ENCODE assay signal across 14 cellular contexts in genomic region chr3:13496879-13497278, GRCh38. TPM values are rescaled to one million over a fixed set of nuclear protein-coding genes. Genes with fewer than 3 reads are reported as not detected.
A peak's percentile ranks its signal among the peaks of the same experiment; 100 is the strongest.
DNase-seq lines count a peak whose midpoint lies in the region; TF ChIP-seq lines count a peak whose summit lies in the region.
"Had no signal": no experiment of that assay in that cellular context is flagged by ENCODE, and none has a peak within 500 bp of the region (broad histone marks: within the 10 kb centered on the region; RNA-seq: fewer than 3 reads in every experiment).

No MANE protein-coding gene starts in this region.

- H3K36me3 ChIP-seq in KMS-11 (ENCODE audit: insufficient read depth), result no peaks in the 10 kb centered on the region
- H3K36me3 ChIP-seq in subcutaneous abdominal adipose tissue (ENCODE audit: control insufficient read depth in 5 of 5, insufficient read depth in 5 of 5, low read length in 5 of 5), result peaks cover 0 to 19% (median 9%) of the 10 kb centered on the region in 5 donors
- no peaks in the 10 kb centered on the region; the same call in 1 of the 2 replicates for H3K36me3 ChIP-seq in H7 (replicated peaks; ENCODE audit: control insufficient read depth, insufficient read depth, low read length)
- H3K36me3 ChIP-seq in MG63, result no peaks in the 10 kb centered on the region
- peaks cover 17% of the 10 kb centered on the region for H3K36me3 ChIP-seq in suprapubic skin
- H3K36me3 ChIP-seq: upper lobe of right lung had no signal

- H3K4me1 ChIP-seq in KMS-11 (ENCODE audit: low read depth, poor library complexity, severe bottlenecking) (peaks cover 20% of the 10 kb centered on the region), subcutaneous abdominal adipose tissue (ENCODE audit: control insufficient read depth in 5 of 5, insufficient read depth in 5 of 5, low read length in 5 of 5) (peaks cover 3 to 28% (median 13%) of the 10 kb centered on the region in 5 donors), suprapubic skin (peaks cover 21% of the 10 kb centered on the region)

- H2AFZ ChIP-seq in KMS-11 (ENCODE audit: low read depth), result no peak overlapping the region

- H3K9ac ChIP-seq in KMS-11 (no peak overlapping the region), subcutaneous abdominal adipose tissue (ENCODE audit: low read length in 5 of 5) (peak overlapping the region in 3 of 5 donors; percentile 12 to 81 (median 27))

- no peak overlapping the region for H3K4me3 ChIP-seq in KMS-11 (IDR thresholded peaks at IDR 0.05; ENCODE audit: insufficient read depth, low read depth, low read length)
- H3K4me3 ChIP-seq in subcutaneous abdominal adipose tissue (ENCODE audit: low read depth in 1 of 5, low read length in 5 of 5), result peak overlapping the region in 1 of 5 donors; percentile 11
- H3K4me3 ChIP-seq in H7 (ENCODE audit: insufficient read depth, low read depth, low read length), result no peak overlapping the region
- no peak overlapping the region for H3K4me3 ChIP-seq in MG63
- no peak overlapping the region for H3K4me3 ChIP-seq in suprapubic skin
- H3K4me3 ChIP-seq: lower lobe of right lung, psoas muscle, SK-N-MC, upper lobe of right lung had no signal

- H3K79me2 ChIP-seq in KMS-11 (ENCODE audit: insufficient read depth, low read depth), result no peaks in the 10 kb centered on the region

- no peak for DNase-seq in NCI-H187 (lab: John Stamatoyannopoulos, UW)
- no peak for DNase-seq in H7
- DNase-seq in MG63, result no peak
- DNase-seq in suprapubic skin (ENCODE audit: low spot score in 2 of 2), result no peak
- DNase-seq: GOT3 had no signal

- no peaks in the 10 kb centered on the region for H4K20me1 ChIP-seq in KMS-11 (ENCODE audit: insufficient read depth)

- TF ChIP-seq CTCF in KMS-11 (conservative IDR thresholded peaks at IDR 0.05; ENCODE audit: low read depth, low read length), result no peak
- TF ChIP-seq CTCF in suprapubic skin (IDR thresholded peaks at IDR 0.05), result no peak

- 67% methylated on average over 6 of the region's 6 CpGs for WGBS in suprapubic skin

- peak overlapping the region; percentile 51 for H3K4me2 ChIP-seq in KMS-11

- TF ChIP-seq EP300 in suprapubic skin (IDR thresholded peaks at IDR 0.05), result no peak

- H3K27me3 ChIP-seq in KMS-11 (ENCODE audit: insufficient read depth, low read depth) (no peaks in the 10 kb centered on the region), layer of hippocampus (ENCODE audit: control insufficient read depth, insufficient read depth, low read length) (no peaks in the 10 kb centered on the region), subcutaneous abdominal adipose tissue (ENCODE audit: control insufficient read depth in 5 of 5, insufficient read depth in 4 of 5, low read length in 5 of 5) (no peaks in the 10 kb centered on the region), H7 (ENCODE audit: control insufficient read depth, insufficient read depth, low read length) (no peaks in the 10 kb centered on the region), MG63 (no peaks in the 10 kb centered on the region), suprapubic skin (no peaks in the 10 kb centered on the region)
- H3K27me3 ChIP-seq: upper lobe of right lung had no signal

- no peak for TF ChIP-seq POLR2A in suprapubic skin (IDR thresholded peaks at IDR 0.05)

- H3K9me3 ChIP-seq in subcutaneous abdominal adipose tissue (ENCODE audit: control insufficient read depth in 5 of 5, low read length in 5 of 5) (no peaks in the 10 kb centered on the region), MG63 (no peaks in the 10 kb centered on the region), suprapubic skin (no peaks in the 10 kb centered on the region)
- H3K9me3 ChIP-seq: lower lobe of right lung, psoas muscle, upper lobe of right lung had no signal

- H3K27ac ChIP-seq in KMS-11, result 0 out of 2 replicates have a peak overlapping the region, but pooled peaks have one; percentile 7
- H3K27ac ChIP-seq in angular gyrus (ENCODE audit: low read depth, low read length), result peak overlapping the region; percentile 72
- H3K27ac ChIP-seq in layer of hippocampus (ENCODE audit: low read depth, low read length), result peak overlapping the region; percentile 83
- peak overlapping the region; percentile 94 for H3K27ac ChIP-seq in subcutaneous abdominal adipose tissue (ENCODE audit: low read depth, low read length)
- H3K27ac ChIP-seq in suprapubic skin, result no peak overlapping the region
- H3K27ac ChIP-seq: lower lobe of right lung, psoas muscle, SK-N-MC, upper lobe of right lung had no signal

RNA-seq across cellular contexts. Expression of gene HDAC11, which starts 16.8 kb away (rescaled TPM):
- 11.7 and 14.7 TPM in 2 replicates for total RNA-seq in H7 (2014; rRNA removed; shearing (Covaris generic))
- total RNA-seq in MG63 (2014; rRNA removed; shearing (Covaris generic); ENCODE audit: low replicate concordance), result 13.4 and 40.4 TPM in 2 replicates
- 10 to 100 TPM; 16.7 to 28.3 (median 27.5) TPM for total RNA-seq in suprapubic skin

RNA-seq across cellular contexts. Expression of gene FBLN2, which starts 52.0 kb away (rescaled TPM):
- total RNA-seq in H7 (2014; rRNA removed; shearing (Covaris generic)), result 27.4 and 30.9 TPM in 2 replicates
- total RNA-seq in MG63 (2014; rRNA removed; shearing (Covaris generic); ENCODE audit: low replicate concordance), result 33.6 and 59.9 TPM in 2 replicates
- 10 to 100 TPM; 25.3 to 93.8 (median 47.6) TPM for total RNA-seq in suprapubic skin
- total RNA-seq: activated T-helper 2 cell treated with anti-CD3 and anti-CD28 coated beads, Interferon-gamma antibody, Interleukin-2, Interleukin-4, amounts not matched to agents 10 μg/mL and 5 μg/mL and 100 μg/mL, durations not matched to agents 14 hours and 24 hours and 36 hours had no signal
